30 cellular contexts compared by ENCODE assay signal in genomic region chr5:93126634-93127033, GRCh38.
DNase-seq lines count a peak whose midpoint lies in the region; ATAC-seq and TF ChIP-seq lines count a peak whose summit lies in the region.
"Had no signal": no experiment of that assay in that cellular context is flagged by ENCODE, and none has a peak within 500 bp of the region (broad histone marks: within the 10 kb centered on the region; RNA-seq: fewer than 3 reads in every experiment).

No MANE protein-coding gene starts in this region.

- H3K4me1 Mint-ChIP-seq in glutamatergic neuron (ENCODE audit: low read depth, unreplicated experiment): no peaks in the 10 kb centered on the region
- H3K4me1 Mint-ChIP-seq: natural killer cell, WTC11 had no signal

- peak overlapping the region; percentile 52 for H3K4me2 ChIP-seq in PC-3 (ENCODE audit: low read length)
- H3K4me2 ChIP-seq: KMS-11 had no signal

- H3K79me2 ChIP-seq in PC-3 (ENCODE audit: low read length): no peaks in the 10 kb centered on the region

- H3K9me2 ChIP-seq in PC-3 (replicated peaks; ENCODE audit: low read length): no peaks in the 10 kb centered on the region

- peaks cover 2% of the 10 kb centered on the region for H3K27me3 Mint-ChIP-seq in glutamatergic neuron (ENCODE audit: unreplicated experiment)

- POLR2A ChIA-PET in PC-3 (lab: Charles Lee; ENCODE audit: unreplicated experiment): interaction anchor here (0.6 kb wide), 1 partner anchor 87 kb away, joined by 4 read pairs; no protein-coding TSS in a partner anchor

- no peaks in the 10 kb centered on the region for H3K9me3 Mint-ChIP-seq in glutamatergic neuron (ENCODE audit: unreplicated experiment)
- H3K9me3 Mint-ChIP-seq: type B pancreatic cell, WTC11 had no signal

- no peak overlapping the region for H3K27ac Mint-ChIP-seq in glutamatergic neuron (ENCODE audit: unreplicated experiment)
- H3K27ac Mint-ChIP-seq: natural killer cell, type B pancreatic cell, WTC11 had no signal

- H3F3A ChIP-seq in PC-3 (ENCODE audit: low read length, unreplicated experiment): no peaks in the 10 kb centered on the region

- DNase-seq in EL (peak; percentile 36), PC-3 (peak; percentile 86), epithelial cell of esophagus (ENCODE audit: low read depth) (peak; percentile 29), renal cortical epithelial cell (ENCODE audit: low read depth) (peak; percentile 14), activated gamma-delta T cell (lab: John Stamatoyannopoulos, UW) (no peak), SJCRH30 (no peak), glutamatergic neuron (no peak)
- DNase-seq: activated CD4-positive, alpha-beta T cell treated with anti-CD3 and anti-CD28 coated beads, Interleukin-2, amount 50 U/mL, for 4 hours; activated naive CD4-positive, alpha-beta T cell treated with anti-CD3 and anti-CD28 coated beads, Interleukin-2, amount 50 U/mL, for 16 hours; C1 segment of cervical spinal cord; central memory CD4-positive, alpha-beta T cell; COR-L47; dermis blood vessel endothelial cell; DMS53; GF-D8; H7; head of caudate nucleus; lower lobe of right lung; MV-4-11; natural killer cell; NCI-H446 treated with DMSO at 0.1 percent for 48 hours; occipital lobe; stimulated activated CD8-positive, alpha-beta memory T cell treated with anti-CD3 and anti-CD28 coated beads, Interleukin-4, amount 100 ng/mL, for 48 hours; SW 1271; T1000 had no signal

- no peaks in the 10 kb centered on the region for H3K36me3 Mint-ChIP-seq in glutamatergic neuron (ENCODE audit: unreplicated experiment)
- H3K36me3 Mint-ChIP-seq: natural killer cell, type B pancreatic cell, WTC11 had no signal

- H3K9ac ChIP-seq in PC-3 (ENCODE audit: low read length): 0 out of 2 replicates have a peak overlapping the region, but pooled peaks have one; percentile 1
- H3K9ac ChIP-seq: KMS-11 had no signal

- no peaks in the 10 kb centered on the region for H4K20me1 ChIP-seq in PC-3 (ENCODE audit: low read length)

- H3K9me3 ChIP-seq in PC-3 (ENCODE audit: low read length): no peaks in the 10 kb centered on the region
- no peaks in the 10 kb centered on the region for H3K9me3 ChIP-seq in SJCRH30 (replicated peaks)
- H3K9me3 ChIP-seq: lower lobe of right lung had no signal

- ATAC-seq in PC-3 (peak; percentile 83), HG03469 (IDR thresholded peaks at IDR 0.05; ENCODE audit: unreplicated experiment) (no peak)
- ATAC-seq: lower lobe of right lung, natural killer cell, Right ventricle myocardium inferior, WTC11 had no signal

- no peak overlapping the region for H2AFZ ChIP-seq in PC-3 (ENCODE audit: low read length)

- H3K36me3 ChIP-seq in PC-3 (ENCODE audit: low read depth, low read length) (no peaks in the 10 kb centered on the region), SJCRH30 (no peaks in the 10 kb centered on the region)
- H3K36me3 ChIP-seq: lower lobe of right lung had no signal

- BruUV-seq in PC-3 (replicated peaks; lab: Mats Ljungman, UMichigan): no TSS peak

- H3K4me3 ChIP-seq in PC-3 (ENCODE audit: low read length) (no peak overlapping the region), epithelial cell of esophagus (ENCODE audit: low read length) (no peak overlapping the region), SJCRH30 (no peak overlapping the region)
- H3K4me3 ChIP-seq: lower lobe of right lung had no signal

- intact Hi-C loops in PC-3 (cut with micrococcal nuclease): loop anchor here (1.0 kb wide), 1 partner anchor 37 kb away; no protein-coding TSS in a partner anchor

- H3K27me3 ChIP-seq in PC-3 (ENCODE audit: low read length) (no peaks in the 10 kb centered on the region), SJCRH30 (no peaks in the 10 kb centered on the region)

- H3K27ac ChIP-seq in PC-3 (ENCODE audit: low read length) (peak overlapping the region; percentile 65), SJCRH30 (no peak overlapping the region)
- H3K27ac ChIP-seq: KMS-11, lower lobe of right lung had no signal

- H3K4me1 ChIP-seq in PC-3 (ENCODE audit: insufficient read depth, low read length): peaks cover 25% of the 10 kb centered on the region
- no peaks in the 10 kb centered on the region for H3K4me1 ChIP-seq in SJCRH30
- H3K4me1 ChIP-seq: lower lobe of right lung had no signal

- CTCF ChIA-PET in PC-3 (lab: Charles Lee): no interaction called here

- TF ChIP-seq CTCF in PC-3 (conservative IDR thresholded peaks at IDR 0.05; ENCODE audit: low read depth, low read length) (no peak), epithelial cell of esophagus (IDR thresholded peaks at IDR 0.05; ENCODE audit: insufficient read depth, low read depth, low read length, missing control alignments) (no peak), glutamatergic neuron (IDR thresholded peaks at IDR 0.05; ENCODE audit: partially characterized antibody, unreplicated experiment) (no peak)

- H3K4me3 Mint-ChIP-seq in glutamatergic neuron (ENCODE audit: unreplicated experiment): no peak overlapping the region
- H3K4me3 Mint-ChIP-seq: natural killer cell, type B pancreatic cell, WTC11 had no signal

Comparison
In these comparisons a context has a peak if more than half of its experiments do, and no peak if none do; other contexts are left out.
1. DNase-seq: peak in EL (single experiment), PC-3 (single experiment), epithelial cell of esophagus (single experiment) and renal cortical epithelial cell (single experiment); none in activated gamma-delta T cell (single experiment), SJCRH30 (0 of 2) and glutamatergic neuron (single experiment).